In genomic region chr15:82689147-82689546, GRCh38 we compare ENCODE assay signal across 38 cellular contexts. TPM values are rescaled to one million over a fixed set of nuclear protein-coding genes. Genes with fewer than 3 reads are reported as not detected.
"Had no signal": no experiment of that assay in that cellular context is flagged by ENCODE, and none has a peak within 500 bp of the region (broad histone marks: within the 10 kb centered on the region; RNA-seq: fewer than 3 reads in every experiment).

No MANE protein-coding gene starts in this region.

- H3K4me1 Mint-ChIP-seq: activated CD4-positive, alpha-beta memory T cell treated with anti-CD3 and anti-CD28 coated beads, Interleukin-2, amount 10 ng/mL, durations not matched to agents 7 days and 5 days; activated CD4-positive, alpha-beta T cell treated with anti-CD3 and anti-CD28 coated beads for 36 hours; activated CD4-positive, alpha-beta T cell treated with anti-CD3 and anti-CD28 coated beads, Interleukin-2, amount 10 ng/mL, durations not matched to agents 7 days and 5 days; activated CD8-positive, alpha-beta memory T cell treated with anti-CD3 and anti-CD28 coated beads, Interleukin-2, amount 10 ng/mL, durations not matched to agents 7 days and 5 days; activated naive CD8-positive, alpha-beta T cell treated with anti-CD3 and anti-CD28 coated beads for 36 hours; activated T-helper 17 cell treated with anti-CD3 and anti-CD28 coated beads, Interleukin-2, amount 50 U/mL, for 72 hours; WTC11 had no signal

- H3K9me3 Mint-ChIP-seq: activated CD4-positive, alpha-beta memory T cell treated with anti-CD3 and anti-CD28 coated beads, Interleukin-2, amount 10 ng/mL, durations not matched to agents 7 days and 5 days; activated CD4-positive, alpha-beta T cell treated with anti-CD3 and anti-CD28 coated beads, Interleukin-2, amount 10 ng/mL, durations not matched to agents 7 days and 5 days; activated naive CD4-positive, alpha-beta T cell treated with anti-CD3 and anti-CD28 coated beads for 36 hours; activated naive CD4-positive, alpha-beta T cell treated with anti-CD3 and anti-CD28 coated beads, Interleukin-2, amount 50 U/mL, for 72 hours; activated naive CD8-positive, alpha-beta T cell treated with anti-CD3 and anti-CD28 coated beads for 36 hours; activated T-cell treated with anti-CD3 and anti-CD28 coated beads, Interleukin-2, amount 50 U/mL, for 4 hours; activated T-cell treated with anti-CD3 and anti-CD28 coated beads, Interleukin-2, amount 50 U/mL, for 72 hours; activated T-helper 1 cell treated with anti-CD3 and anti-CD28 coated beads, Interleukin-12 subunit alpha, Interleukin-12 subunit beta, Interleukin-2, Interleukin-4 antibody, amounts not matched to agents 30 ng/mL and 10 ng/mL and 1 ng/mL, durations not matched to agents 14 hours and 24 hours and 36 hours; activated T-helper 17 cell treated with anti-CD3 and anti-CD28 coated beads, Interleukin-2, amount 50 U/mL, for 72 hours; T-helper 1 cell treated with Interleukin-12 subunit alpha and Interleukin-12 subunit beta and Interleukin-4 antibody, amounts not matched to agents 30 μg/mL and 1 μg/mL, for 36 hours; T-helper 2 cell treated with Interferon-gamma antibody and Interleukin-4, amounts not matched to agents 5 μg/mL and 100 μg/mL, for 36 hours; WTC11 had no signal

- H3K9me3 ChIP-seq: adrenal gland, body of pancreas, breast epithelium had no signal

- ATAC-seq: activated CD4-positive, alpha-beta T cell treated with anti-CD3 and anti-CD28 coated beads for 36 hours; activated CD4-positive, CD25-positive, alpha-beta regulatory T cell treated with anti-CD3 and anti-CD28 coated beads, Interleukin-2, amount 50 U/mL, for 24 hours; activated CD8-positive, alpha-beta memory T cell treated with anti-CD3 and anti-CD28 coated beads, Interleukin-2, amount 10 ng/mL, durations not matched to agents 7 days and 5 days; activated CD8-positive, alpha-beta T cell treated with anti-CD3 and anti-CD28 coated beads, Interleukin-2, amount 10 ng/mL, durations not matched to agents 7 days and 5 days; activated naive CD4-positive, alpha-beta T cell treated with anti-CD3 and anti-CD28 coated beads, Interleukin-2, amount 50 U/mL, for 72 hours; activated T-cell treated with anti-CD3 and anti-CD28 coated beads, Interleukin-2, amount 50 U/mL, for 4 hours; activated T-cell treated with anti-CD3 and anti-CD28 coated beads, Interleukin-2, amount 50 U/mL, for 72 hours; activated T-helper 17 cell treated with anti-CD3 and anti-CD28 coated beads, Interleukin-2, amount 50 U/mL, for 72 hours; body of pancreas; WTC11 had no signal

- H3K27me3 Mint-ChIP-seq: activated T-helper 17 cell treated with anti-CD3 and anti-CD28 coated beads, Interleukin-2, amount 50 U/mL, for 72 hours had no signal

- H3K4me3 Mint-ChIP-seq: activated CD4-positive, alpha-beta memory T cell treated with anti-CD3 and anti-CD28 coated beads, Interleukin-2, amount 10 ng/mL, durations not matched to agents 7 days and 5 days; activated CD4-positive, alpha-beta T cell treated with anti-CD3 and anti-CD28 coated beads for 36 hours; activated CD4-positive, alpha-beta T cell treated with anti-CD3 and anti-CD28 coated beads, Interleukin-2, amount 10 ng/mL, durations not matched to agents 7 days and 5 days; activated CD8-positive, alpha-beta memory T cell treated with anti-CD3 and anti-CD28 coated beads, Interleukin-2, amount 10 ng/mL, durations not matched to agents 7 days and 5 days; activated CD8-positive, alpha-beta T cell treated with anti-CD3 and anti-CD28 coated beads, Interleukin-2, amount 10 ng/mL, durations not matched to agents 7 days and 5 days; activated naive CD4-positive, alpha-beta T cell treated with anti-CD3 and anti-CD28 coated beads for 36 hours; activated naive CD8-positive, alpha-beta T cell treated with anti-CD3 and anti-CD28 coated beads for 36 hours; activated T-cell treated with anti-CD3 and anti-CD28 coated beads, Interleukin-2, amount 50 U/mL, for 4 hours; activated T-cell treated with anti-CD3 and anti-CD28 coated beads, Interleukin-2, amount 50 U/mL, for 72 hours; activated T-helper 1 cell treated with anti-CD3 and anti-CD28 coated beads, Interleukin-12 subunit alpha, Interleukin-12 subunit beta, Interleukin-2, Interleukin-4 antibody, amounts not matched to agents 30 ng/mL and 10 ng/mL and 1 ng/mL, durations not matched to agents 14 hours and 24 hours and 36 hours; activated T-helper 17 cell treated with anti-CD3 and anti-CD28 coated beads, Interleukin-2, amount 50 U/mL, for 72 hours; T-helper 1 cell treated with Interleukin-12 subunit alpha and Interleukin-12 subunit beta and Interleukin-4 antibody, amounts not matched to agents 30 μg/mL and 1 μg/mL, for 36 hours; T-helper 2 cell treated with Interferon-gamma antibody and Interleukin-4, amounts not matched to agents 5 μg/mL and 100 μg/mL, for 36 hours; WTC11 had no signal

- H3K27ac Mint-ChIP-seq: activated CD4-positive, alpha-beta memory T cell treated with anti-CD3 and anti-CD28 coated beads, Interleukin-2, amount 10 ng/mL, durations not matched to agents 7 days and 5 days; activated CD4-positive, alpha-beta T cell treated with anti-CD3 and anti-CD28 coated beads for 36 hours; activated CD4-positive, alpha-beta T cell treated with anti-CD3 and anti-CD28 coated beads, Interleukin-2, amount 10 ng/mL, durations not matched to agents 7 days and 5 days; activated CD8-positive, alpha-beta memory T cell treated with anti-CD3 and anti-CD28 coated beads, Interleukin-2, amount 10 ng/mL, durations not matched to agents 7 days and 5 days; activated CD8-positive, alpha-beta T cell treated with anti-CD3 and anti-CD28 coated beads, Interleukin-2, amount 10 ng/mL, durations not matched to agents 7 days and 5 days; activated naive CD4-positive, alpha-beta T cell treated with anti-CD3 and anti-CD28 coated beads for 36 hours; activated naive CD4-positive, alpha-beta T cell treated with anti-CD3 and anti-CD28 coated beads, Interleukin-2, amount 50 U/mL, for 72 hours; activated naive CD8-positive, alpha-beta T cell treated with anti-CD3 and anti-CD28 coated beads for 36 hours; activated T-cell treated with anti-CD3 and anti-CD28 coated beads, Interleukin-2, amount 50 U/mL, for 72 hours; activated T-helper 1 cell treated with anti-CD3 and anti-CD28 coated beads, Interleukin-12 subunit alpha, Interleukin-12 subunit beta, Interleukin-2, Interleukin-4 antibody, amounts not matched to agents 30 ng/mL and 10 ng/mL and 1 ng/mL, durations not matched to agents 14 hours and 24 hours and 36 hours; activated T-helper 17 cell treated with anti-CD3 and anti-CD28 coated beads, Interleukin-2, amount 50 U/mL, for 72 hours; T-helper 1 cell treated with Interleukin-12 subunit alpha and Interleukin-12 subunit beta and Interleukin-4 antibody, amounts not matched to agents 30 μg/mL and 1 μg/mL, for 36 hours; T-helper 2 cell treated with Interferon-gamma antibody and Interleukin-4, amounts not matched to agents 5 μg/mL and 100 μg/mL, for 36 hours; WTC11 had no signal

- DNase-seq: activated CD4-positive, alpha-beta memory T cell treated with anti-CD3 and anti-CD28 coated beads, Interleukin-2, amount 10 ng/mL, durations not matched to agents 7 days and 5 days; activated CD4-positive, alpha-beta T cell treated with anti-CD3 and anti-CD28 coated beads for 1 hour; activated CD4-positive, alpha-beta T cell treated with anti-CD3 and anti-CD28 coated beads for 36 hours; activated CD4-positive, alpha-beta T cell treated with anti-CD3 and anti-CD28 coated beads for 48 hours; activated CD4-positive, alpha-beta T cell treated with anti-CD3 and anti-CD28 coated beads, Interleukin-2, amount 10 ng/mL, durations not matched to agents 7 days and 5 days; activated CD4-positive, alpha-beta T cell treated with anti-CD3 and anti-CD28 coated beads, Interleukin-2, amount 50 U/mL, for 48 hours; activated CD4-positive, CD25-positive, alpha-beta regulatory T cell; activated CD8-positive, alpha-beta memory T cell treated with anti-CD3 and anti-CD28 coated beads for 24 hours; activated CD8-positive, alpha-beta memory T cell treated with anti-CD3 and anti-CD28 coated beads, Interleukin-2, amount 10 ng/mL, durations not matched to agents 7 days and 5 days; activated CD8-positive, alpha-beta T cell treated with anti-CD3 and anti-CD28 coated beads, Interleukin-2, amount 10 ng/mL, durations not matched to agents 7 days and 5 days; activated effector memory CD4-positive, alpha-beta T cell treated with anti-CD3 and anti-CD28 coated beads, Interleukin-2, amount 50 U/mL, for 16 hours; activated gamma-delta T cell treated with Interleukin-2 at 50 U/mL for 16 hours; activated naive CD4-positive, alpha-beta T cell; activated naive CD4-positive, alpha-beta T cell treated with anti-CD3 and anti-CD28 coated beads for 36 hours; activated naive CD4-positive, alpha-beta T cell treated with anti-CD3 and anti-CD28 coated beads, Interleukin-2, amount 50 U/mL, for 16 hours; activated naive CD8-positive, alpha-beta T cell treated with anti-CD3 and anti-CD28 coated beads for 36 hours; activated T-cell treated with anti-CD3 and anti-CD28 coated beads for 4 hours; activated T-cell treated with anti-CD3 and anti-CD28 coated beads, Interleukin-2, amount 50 U/mL, for 1 hour; activated T-cell treated with anti-CD3 and anti-CD28 coated beads, Interleukin-2, amount 50 U/mL, for 4 hours; activated T-cell treated with anti-CD3 and anti-CD28 coated beads, Interleukin-2, amount 50 U/mL, for 72 hours; adrenal gland; amniotic stem cell; aorta; body of pancreas; brain microvascular endothelial cell; central memory CD4-positive, alpha-beta T cell; T-helper 1 cell; T-helper 2 cell; T-helper 9 cell had no signal

- H3K4me1 ChIP-seq: adrenal gland, body of pancreas, breast epithelium had no signal

- H3K36me3 ChIP-seq: adrenal gland, brain microvascular endothelial cell, breast epithelium had no signal

- H3K4me3 ChIP-seq: adrenal gland, body of pancreas, breast epithelium had no signal

- H3K27me3 ChIP-seq: adrenal gland, body of pancreas, brain microvascular endothelial cell, breast epithelium had no signal

- H3K36me3 Mint-ChIP-seq: activated CD8-positive, alpha-beta memory T cell treated with anti-CD3 and anti-CD28 coated beads, Interleukin-2, amount 10 ng/mL, durations not matched to agents 7 days and 5 days; activated naive CD4-positive, alpha-beta T cell treated with anti-CD3 and anti-CD28 coated beads, Interleukin-2, amount 50 U/mL, for 72 hours; activated naive CD8-positive, alpha-beta T cell treated with anti-CD3 and anti-CD28 coated beads for 36 hours; WTC11 had no signal

- H3K27ac ChIP-seq: adrenal gland, body of pancreas, brain microvascular endothelial cell, breast epithelium, VCaP had no signal

RNA-seq across cellular contexts. Expression of gene AP3B2, which starts 20.5 kb away (rescaled TPM):
- total RNA-seq: activated CD4-positive, alpha-beta memory T cell treated with anti-CD3 and anti-CD28 coated beads, Interleukin-2, amount 10 ng/mL, durations not matched to agents 7 days and 5 days; activated CD8-positive, alpha-beta memory T cell treated with anti-CD3 and anti-CD28 coated beads, Interleukin-2, amount 10 ng/mL, durations not matched to agents 7 days and 5 days; activated CD8-positive, alpha-beta T cell treated with anti-CD3 and anti-CD28 coated beads, Interleukin-2, amount 10 ng/mL, durations not matched to agents 7 days and 5 days had no signal

RNA-seq across cellular contexts. Expression of gene CPEB1, which starts 42.0 kb away (rescaled TPM):
- total RNA-seq: activated CD4-positive, alpha-beta memory T cell treated with anti-CD3 and anti-CD28 coated beads, Interleukin-2, amount 10 ng/mL, durations not matched to agents 7 days and 5 days; activated CD4-positive, alpha-beta T cell treated with anti-CD3 and anti-CD28 coated beads, Interleukin-2, amount 10 ng/mL, durations not matched to agents 7 days and 5 days; activated CD8-positive, alpha-beta memory T cell treated with anti-CD3 and anti-CD28 coated beads, Interleukin-2, amount 10 ng/mL, durations not matched to agents 7 days and 5 days; activated naive CD4-positive, alpha-beta T cell treated with anti-CD3 and anti-CD28 coated beads, Interleukin-2, amount 50 U/mL, for 72 hours; activated T-helper 1 cell treated with anti-CD3 and anti-CD28 coated beads, Interleukin-12 subunit alpha, Interleukin-12 subunit beta, Interleukin-2, Interleukin-4 antibody, amounts not matched to agents 30 ng/mL and 10 ng/mL and 1 ng/mL, durations not matched to agents 14 hours and 24 hours and 36 hours had no signal
